Comparison of ENCODE assay signal across 11 cellular contexts in the genomic region with DNA sequence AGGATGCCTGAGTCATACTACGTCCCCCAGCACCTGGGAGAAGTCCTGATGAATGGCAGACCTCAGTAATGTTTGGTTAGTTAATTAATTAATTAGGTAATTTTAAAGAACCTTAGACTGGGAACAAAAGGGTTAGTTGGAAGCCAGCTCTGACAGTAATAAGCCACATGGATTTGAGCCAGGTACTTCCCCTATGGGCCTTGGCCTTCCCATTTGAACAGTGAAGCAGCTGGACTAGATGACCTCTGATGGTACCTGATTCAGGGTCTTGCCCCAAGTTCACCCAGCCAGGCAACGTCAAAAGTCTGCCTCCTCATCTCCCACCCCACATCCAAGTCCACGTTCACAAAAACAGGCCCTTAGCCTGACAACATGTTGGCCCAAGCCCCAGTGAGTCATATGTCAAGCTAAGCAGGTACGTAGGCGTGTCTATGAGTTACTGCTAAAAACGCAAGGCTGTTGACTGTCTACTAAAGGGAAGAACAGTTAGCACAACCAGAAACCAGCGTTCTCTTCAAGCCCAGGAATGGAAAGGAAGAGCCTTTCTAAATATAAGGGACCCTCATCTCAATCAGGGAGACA.
DNase-seq lines count a peak whose midpoint lies in the region; ATAC-seq and TF ChIP-seq lines count a peak whose summit lies in the region.
"Had no signal": no experiment of that assay in that cellular context is flagged by ENCODE, and none has a peak within 500 bp of the region (broad histone marks: within the 10 kb centered on the region; RNA-seq: fewer than 3 reads in every experiment).

No MANE protein-coding gene starts in this region.

- no peak overlapping the region for H2BK5ac ChIP-seq in mesendoderm (ENCODE audit: low read length)

- H3K4me2 ChIP-seq in GM23338 (no peak overlapping the region), mesendoderm (ENCODE audit: low read length) (no peak overlapping the region)

- no peaks in the 10 kb centered on the region for H3K4me1 ChIP-seq in GM23338 (ENCODE audit: insufficient read depth)
- H3K4me1 ChIP-seq in mesendoderm (ENCODE audit: control insufficient read depth, low read depth, low read length), result no peaks in the 10 kb centered on the region

- H3K36me3 Mint-ChIP-seq in GM23338 (ENCODE audit: low read depth), result no peaks in the 10 kb centered on the region
- H3K36me3 Mint-ChIP-seq in activated T-cell treated with anti-CD3 and anti-CD28 coated beads, Interleukin-2, amount 50 U/mL, for 4 hours (ENCODE audit: insufficient read depth), result no peaks in the 10 kb centered on the region
- H3K36me3 Mint-ChIP-seq: CD8-positive, alpha-beta memory T cell had no signal

- no peak for TF ChIP-seq CTCF in GM23338 (conservative IDR thresholded peaks at IDR 0.05; ENCODE audit: low read depth in 2 of 2)

- no peak overlapping the region for H3K56ac ChIP-seq in mesendoderm (ENCODE audit: low read length)

- no CpG with 5 or more reads among the region's 7 CpGs for WGBS in mesendoderm (ENCODE audit: extremely low coverage, insufficient coverage, low lambda C conversion rate)

- no peaks in the 10 kb centered on the region; the same call in 1 of the 2 replicates for H4K20me1 ChIP-seq in GM23338 (replicated peaks; ENCODE audit: insufficient read depth)

- H2AK5ac ChIP-seq in mesendoderm (ENCODE audit: low read length), result no peak overlapping the region

- H3K36me3 ChIP-seq in GM23338 (ENCODE audit: insufficient read depth) (no peaks in the 10 kb centered on the region), MG63 (no peaks in the 10 kb centered on the region), mesendoderm (ENCODE audit: control insufficient read depth, insufficient read depth, low read length) (no peaks in the 10 kb centered on the region)

- H3K27me3 ChIP-seq in GM23338 (ENCODE audit: insufficient read depth) (no peaks in the 10 kb centered on the region), MG63 (no peaks in the 10 kb centered on the region), mesendoderm (ENCODE audit: insufficient read depth, low read length, poor library complexity) (no peaks in the 10 kb centered on the region)

- no peak overlapping the region for H3K4ac ChIP-seq in mesendoderm (ENCODE audit: low read depth, low read length)

- no peak overlapping the region for H3K4me3 Mint-ChIP-seq in GM23338
- H3K4me3 Mint-ChIP-seq in activated T-cell treated with anti-CD3 and anti-CD28 coated beads, Interleukin-2, amount 50 U/mL, for 4 hours, result no peak overlapping the region
- H3K4me3 Mint-ChIP-seq: CD8-positive, alpha-beta memory T cell had no signal

- H3F3A ChIP-seq in GM23338 (replicated peaks; ENCODE audit: low read depth), result no peaks in the 10 kb centered on the region

- no peaks in the 10 kb centered on the region for H3K79me2 ChIP-seq in GM23338 (replicated peaks; ENCODE audit: insufficient read depth)
- H3K79me2 ChIP-seq in mesendoderm (ENCODE audit: control insufficient read depth, insufficient read depth, low read length), result no peaks in the 10 kb centered on the region

- peaks cover 2% of the 10 kb centered on the region; the same call in 1 of the 2 replicates for H3K9me2 ChIP-seq in GM23338 (ENCODE audit: insufficient read depth)

- no peak overlapping the region for H4K8ac ChIP-seq in mesendoderm (ENCODE audit: low read depth, low read length)

- H3K27ac ChIP-seq in GM23338 (ENCODE audit: low read depth) (no peak overlapping the region), epithelial cell of prostate (peak overlapping the region; percentile 93), mesendoderm (ENCODE audit: low read depth, low read length) (no peak overlapping the region)

- no peak overlapping the region for H4K5ac ChIP-seq in mesendoderm (ENCODE audit: low read length)

- no peak overlapping the region for H3K27ac Mint-ChIP-seq in GM23338
- H3K27ac Mint-ChIP-seq: CD8-positive, alpha-beta memory T cell had no signal

- H3K27me3 Mint-ChIP-seq in GM23338 (ENCODE audit: insufficient read depth, low read depth, poor library complexity), result no peaks in the 10 kb centered on the region
- H3K27me3 Mint-ChIP-seq in activated T-cell treated with anti-CD3 and anti-CD28 coated beads, Interleukin-2, amount 50 U/mL, for 4 hours (ENCODE audit: low read depth), result no peaks in the 10 kb centered on the region

- no peak overlapping the region for H3K9ac ChIP-seq in mesendoderm (ENCODE audit: low read length)

- peak overlapping the region; percentile 32; the same call in 1 of the 2 replicates for H2AFZ ChIP-seq in GM23338

- no peak overlapping the region for H3K18ac ChIP-seq in mesendoderm (ENCODE audit: low read length)

- H2BK15ac ChIP-seq in mesendoderm (replicated peaks; ENCODE audit: low read depth), result no peak overlapping the region

- H3K4me1 Mint-ChIP-seq in GM23338, result peaks cover 6% of the 10 kb centered on the region; the same call in 2 of the 3 replicates
- H3K4me1 Mint-ChIP-seq in activated T-cell treated with anti-CD3 and anti-CD28 coated beads, Interleukin-2, amount 50 U/mL, for 4 hours (ENCODE audit: low read depth), result no peaks in the 10 kb centered on the region
- H3K4me1 Mint-ChIP-seq: CD8-positive, alpha-beta memory T cell had no signal

- no peak overlapping the region for H3K4me3 ChIP-seq in GM23338
- H3K4me3 ChIP-seq in MG63, result no peak overlapping the region
- H3K4me3 ChIP-seq in mesendoderm (ENCODE audit: low read length), result no peak overlapping the region

- H2BK120ac ChIP-seq in mesendoderm (ENCODE audit: low read depth, low read length), result no peak overlapping the region

- no peaks in the 10 kb centered on the region for H3K79me1 ChIP-seq in mesendoderm (ENCODE audit: low read length)

- ATAC-seq in GM23338 (no peak), HG03159 (IDR thresholded peaks at IDR 0.05; ENCODE audit: unreplicated experiment) (no peak)
- ATAC-seq in activated T-cell treated with anti-CD3 and anti-CD28 coated beads, Interleukin-2, amount 50 U/mL, for 4 hours, result no peak

- H3K23ac ChIP-seq in mesendoderm (ENCODE audit: low read length), result no peak overlapping the region

- DNase-seq in GM23338 (ENCODE audit: low spot score) (no peak), MG63 (peak; percentile 26), epithelial cell of prostate (ENCODE audit: low read depth, low spot score) (peak; percentile 99), renal cortical epithelial cell (ENCODE audit: low read depth) (peak; percentile 91), mesendoderm (no peak), islet precursor cell (no peak)
- no peak for DNase-seq in activated T-cell treated with anti-CD3 and anti-CD28 coated beads, Interleukin-2, amount 50 U/mL, for 4 hours
- DNase-seq: CD8-positive, alpha-beta memory T cell; NCI-H1417 treated with DMSO at 0.1 percent for 48 hours; T-helper 1 cell had no signal

- H3K9me3 Mint-ChIP-seq in GM23338, result no peaks in the 10 kb centered on the region
- no peaks in the 10 kb centered on the region for H3K9me3 Mint-ChIP-seq in activated T-cell treated with anti-CD3 and anti-CD28 coated beads, Interleukin-2, amount 50 U/mL, for 4 hours

- no peaks in the 10 kb centered on the region for H3K9me3 ChIP-seq in MG63

TF ChIP-seq in GM23338, 12 proteins besides CTCF, POLR2A, EP300 and RAD21 (continues in another document):
- TF ChIP-seq ZNF114 (CRISPR knock-in tag; IDR thresholded peaks at IDR 0.05) (no peak), POLR2AphosphoS5 (IDR thresholded peaks at IDR 0.05; ENCODE audit: low read depth) (no peak), EZH2phosphoT487 (IDR thresholded peaks at IDR 0.05; ENCODE audit: unreplicated experiment) (no peak), STAT1 (IDR thresholded peaks at IDR 0.05; ENCODE audit: unreplicated experiment) (no peak), NANOG (IDR thresholded peaks at IDR 0.05; ENCODE audit: borderline replicate concordance) (no peak), CREB1 (CRISPR knock-in tag; IDR thresholded peaks at IDR 0.05; ENCODE audit: low read depth) (no peak)
- TF ChIP-seq, protein P1, sequence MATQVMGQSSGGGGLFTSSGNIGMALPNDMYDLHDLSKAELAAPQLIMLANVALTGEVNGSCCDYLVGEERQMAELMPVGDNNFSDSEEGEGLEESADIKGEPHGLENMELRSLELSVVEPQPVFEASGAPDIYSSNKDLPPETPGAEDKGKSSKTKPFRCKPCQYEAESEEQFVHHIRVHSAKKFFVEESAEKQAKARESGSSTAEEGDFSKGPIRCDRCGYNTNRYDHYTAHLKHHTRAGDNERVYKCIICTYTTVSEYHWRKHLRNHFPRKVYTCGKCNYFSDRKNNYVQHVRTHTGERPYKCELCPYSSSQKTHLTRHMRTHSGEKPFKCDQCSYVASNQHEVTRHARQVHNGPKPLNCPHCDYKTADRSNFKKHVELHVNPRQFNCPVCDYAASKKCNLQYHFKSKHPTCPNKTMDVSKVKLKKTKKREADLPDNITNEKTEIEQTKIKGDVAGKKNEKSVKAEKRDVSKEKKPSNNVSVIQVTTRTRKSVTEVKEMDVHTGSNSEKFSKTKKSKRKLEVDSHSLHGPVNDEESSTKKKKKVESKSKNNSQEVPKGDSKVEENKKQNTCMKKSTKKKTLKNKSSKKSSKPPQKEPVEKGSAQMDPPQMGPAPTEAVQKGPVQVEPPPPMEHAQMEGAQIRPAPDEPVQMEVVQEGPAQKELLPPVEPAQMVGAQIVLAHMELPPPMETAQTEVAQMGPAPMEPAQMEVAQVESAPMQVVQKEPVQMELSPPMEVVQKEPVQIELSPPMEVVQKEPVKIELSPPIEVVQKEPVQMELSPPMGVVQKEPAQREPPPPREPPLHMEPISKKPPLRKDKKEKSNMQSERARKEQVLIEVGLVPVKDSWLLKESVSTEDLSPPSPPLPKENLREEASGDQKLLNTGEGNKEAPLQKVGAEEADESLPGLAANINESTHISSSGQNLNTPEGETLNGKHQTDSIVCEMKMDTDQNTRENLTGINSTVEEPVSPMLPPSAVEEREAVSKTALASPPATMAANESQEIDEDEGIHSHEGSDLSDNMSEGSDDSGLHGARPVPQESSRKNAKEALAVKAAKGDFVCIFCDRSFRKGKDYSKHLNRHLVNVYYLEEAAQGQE (IDR thresholded peaks at IDR 0.05; ENCODE audit: unreplicated experiment), result no peak
- TF ChIP-seq, protein P2, sequence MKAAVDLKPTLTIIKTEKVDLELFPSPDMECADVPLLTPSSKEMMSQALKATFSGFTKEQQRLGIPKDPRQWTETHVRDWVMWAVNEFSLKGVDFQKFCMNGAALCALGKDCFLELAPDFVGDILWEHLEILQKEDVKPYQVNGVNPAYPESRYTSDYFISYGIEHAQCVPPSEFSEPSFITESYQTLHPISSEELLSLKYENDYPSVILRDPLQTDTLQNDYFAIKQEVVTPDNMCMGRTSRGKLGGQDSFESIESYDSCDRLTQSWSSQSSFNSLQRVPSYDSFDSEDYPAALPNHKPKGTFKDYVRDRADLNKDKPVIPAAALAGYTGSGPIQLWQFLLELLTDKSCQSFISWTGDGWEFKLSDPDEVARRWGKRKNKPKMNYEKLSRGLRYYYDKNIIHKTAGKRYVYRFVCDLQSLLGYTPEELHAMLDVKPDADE (IDR thresholded peaks at IDR 0.05), result no peak

Comparison
In these comparisons a context has a peak if more than half of its experiments do, and no peak if none do; other contexts are left out.
1. DNase-seq: peak in MG63 (single experiment), epithelial cell of prostate (single experiment) and renal cortical epithelial cell (single experiment); none in GM23338 (single experiment), mesendoderm (single experiment), islet precursor cell (single experiment) and activated T-cell treated with anti-CD3 and anti-CD28 coated beads, Interleukin-2, amount 50 U/mL, for 4 hours (single experiment).